14 cellular contexts compared by ENCODE assay signal in the genomic region with DNA sequence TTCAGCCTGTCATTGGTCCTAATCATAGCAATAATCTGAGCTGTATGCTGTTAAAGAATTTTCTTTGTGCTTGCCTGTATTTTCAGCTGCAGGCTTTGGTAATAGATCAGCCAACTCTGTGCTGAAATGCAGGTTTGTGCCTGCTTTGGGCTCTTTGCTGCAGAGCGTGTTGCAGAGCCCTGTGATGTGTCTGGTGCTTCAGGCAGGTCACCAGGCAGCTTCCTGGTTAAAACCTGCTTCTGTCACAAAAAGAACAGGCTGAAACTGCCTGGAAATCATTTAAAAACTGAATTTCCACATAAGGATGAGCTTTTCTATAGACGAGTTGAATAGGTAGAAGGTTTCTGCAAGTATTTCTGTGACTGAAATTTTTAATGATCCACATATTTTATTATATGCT. TPM values are rescaled to one million over a fixed set of nuclear protein-coding genes. Genes with fewer than 3 reads are reported as not detected.
A peak's percentile ranks its signal among the peaks of the same experiment; 100 is the strongest.
DNase-seq lines count a peak whose midpoint lies in the region; ATAC-seq and FAIRE-seq lines count a peak whose summit lies in the region.
"Had no signal": no experiment of that assay in that cellular context is flagged by ENCODE, and none has a peak within 500 bp of the region (broad histone marks: within the 10 kb centered on the region; RNA-seq: fewer than 3 reads in every experiment).

No MANE protein-coding gene starts in this region.

- no peak overlapping the region for H3K4me3 ChIP-seq in mesenchymal stem cell (ENCODE audit: insufficient read depth in 1 of 2, low read depth in 1 of 2, low read length in 2 of 2)
- H3K4me3 ChIP-seq: HAP-1 had no signal

- no peaks in the 10 kb centered on the region for H3K27me3 ChIP-seq in mesenchymal stem cell (ENCODE audit: control insufficient read depth in 1 of 2, insufficient read depth in 1 of 2, low read length in 2 of 2)
- H3K27me3 ChIP-seq: right lobe of liver had no signal

- no peak overlapping the region for H3K4ac ChIP-seq in mesenchymal stem cell (ENCODE audit: low read depth in 1 of 2, low read length in 2 of 2)

- no peak overlapping the region for H3K18ac ChIP-seq in mesenchymal stem cell (ENCODE audit: low read depth in 1 of 2, low read length in 2 of 2)

- no peaks in the 10 kb centered on the region for H3K27me3 Mint-ChIP-seq in activated naive CD8-positive, alpha-beta T cell treated with anti-CD3 and anti-CD28 coated beads, Interleukin-2, amount 50 U/mL, for 24 hours

- no peak overlapping the region for H3K27ac ChIP-seq in mesenchymal stem cell (ENCODE audit: low read length, poor library complexity, severe bottlenecking)
- H3K27ac ChIP-seq: HL-60 had no signal

- no peaks in the 10 kb centered on the region for H3K9me3 Mint-ChIP-seq in activated naive CD8-positive, alpha-beta T cell treated with anti-CD3 and anti-CD28 coated beads, Interleukin-2, amount 50 U/mL, for 24 hours

- no peak overlapping the region for H2BK120ac ChIP-seq in mesenchymal stem cell (ENCODE audit: low read depth, low read length)

- 75% methylated on average over 1 of the region's 2 CpGs for WGBS in mesenchymal stem cell

- no peak overlapping the region for H3K4me2 ChIP-seq in mesenchymal stem cell (ENCODE audit: low read length, poor library complexity, severe bottlenecking)

- H3K27ac Mint-ChIP-seq in activated naive CD8-positive, alpha-beta T cell treated with anti-CD3 and anti-CD28 coated beads, Interleukin-2, amount 50 U/mL, for 24 hours, result peak overlapping the region; percentile 28

- ATAC-seq in activated naive CD8-positive, alpha-beta T cell treated with anti-CD3 and anti-CD28 coated beads, Interleukin-2, amount 50 U/mL, for 24 hours, result no peak
- ATAC-seq in GM19452 (IDR thresholded peaks at IDR 0.05; ENCODE audit: unreplicated experiment), result no peak

- peak; percentile 5 for FAIRE-seq in GM18507 (lab: Jason Lieb, UNC)

- H2AFZ ChIP-seq in mesenchymal stem cell (ENCODE audit: low read depth, low read length), result no peak overlapping the region

- H3K4me1 ChIP-seq in mesenchymal stem cell (ENCODE audit: control insufficient read depth, insufficient read depth, low read depth, low read length), result peaks cover 3% of the 10 kb centered on the region

- H2AK5ac ChIP-seq in mesenchymal stem cell (ENCODE audit: low read length, severe bottlenecking), result no peak overlapping the region

- H3K4me3 Mint-ChIP-seq in activated naive CD8-positive, alpha-beta T cell treated with anti-CD3 and anti-CD28 coated beads, Interleukin-2, amount 50 U/mL, for 24 hours, result peak overlapping the region; percentile 91

- peaks cover 3% of the 10 kb centered on the region for H3K79me1 ChIP-seq in mesenchymal stem cell (replicated peaks; ENCODE audit: low read length, poor library complexity, severe bottlenecking)

- H3K9me3 ChIP-seq in mesenchymal stem cell (ENCODE audit: control insufficient read depth, low read length), result no peaks in the 10 kb centered on the region
- H3K9me3 ChIP-seq: HAP-1, right lobe of liver had no signal

- H3K14ac ChIP-seq in mesenchymal stem cell (ENCODE audit: low read length in 2 of 2), result no peak overlapping the region

- H2BK12ac ChIP-seq in mesenchymal stem cell (ENCODE audit: low read length in 2 of 2), result no peak overlapping the region

- peak overlapping the region; percentile 29 for H3K9ac ChIP-seq in mesenchymal stem cell (ENCODE audit: low read length)

- DNase-seq in Ammon's horn (ENCODE audit: low spot score), result peak; percentile 54
- no peak for DNase-seq in GM18507 (ENCODE audit: extremely low spot score, insufficient read length, low read depth)
- no peak for DNase-seq in activated naive CD8-positive, alpha-beta T cell treated with anti-CD3 and anti-CD28 coated beads, Interleukin-2, amount 50 U/mL, for 24 hours
- DNase-seq in mesenchymal stem cell, result no peak
- DNase-seq in NCI-H2171 treated with DMSO at 0.1 percent for 48 hours (lab: John Stamatoyannopoulos, UW), result no peak
- DNase-seq in SW480 (ENCODE audit: low spot score), result no peak
- DNase-seq in DMS79 (lab: John Stamatoyannopoulos, UW), result no peak
- DNase-seq: NCI-H1930; right lobe of liver; SIG-M5; stimulated activated CD8-positive, alpha-beta memory T cell treated with anti-CD3 and anti-CD28 coated beads, Interleukin-4, amount 100 ng/mL, for 48 hours had no signal

- no peak overlapping the region for H4K8ac ChIP-seq in mesenchymal stem cell (ENCODE audit: low read length)

- no peak overlapping the region for H2BK5ac ChIP-seq in mesenchymal stem cell (ENCODE audit: low read depth, low read length, poor library complexity, severe bottlenecking)

- H3K23ac ChIP-seq in mesenchymal stem cell (ENCODE audit: low read length in 2 of 2), result no peak overlapping the region

- peaks cover 58% of the 10 kb centered on the region for H3K4me1 Mint-ChIP-seq in activated naive CD8-positive, alpha-beta T cell treated with anti-CD3 and anti-CD28 coated beads, Interleukin-2, amount 50 U/mL, for 24 hours

- H4K91ac ChIP-seq in mesenchymal stem cell (ENCODE audit: low read length), result no peak overlapping the region

- H3K36me3 ChIP-seq in mesenchymal stem cell (ENCODE audit: control insufficient read depth in 1 of 2, insufficient read depth in 2 of 2, low read depth in 1 of 2, low read length in 2 of 2), result peaks cover 0 to 3% of the 10 kb centered on the region in 2 experiments
- H3K36me3 ChIP-seq: HAP-1, right lobe of liver had no signal

- H3K36me3 Mint-ChIP-seq in activated naive CD8-positive, alpha-beta T cell treated with anti-CD3 and anti-CD28 coated beads, Interleukin-2, amount 50 U/mL, for 24 hours (ENCODE audit: low read depth), result peaks cover 3% of the 10 kb centered on the region

- no peak overlapping the region for H2BK15ac ChIP-seq in mesenchymal stem cell (ENCODE audit: low read depth, poor library complexity, severe bottlenecking)

RNA-seq across cellular contexts. Expression of a gene that starts 3.1 kb away (rescaled TPM):
- 8.0 TPM for polyA plus RNA-seq in mesenchymal stem cell (2013, experiment 1 of 2)
- polyA plus RNA-seq in mesenchymal stem cell (2013, experiment 2 of 2), result 7.7 TPM
